Comparison of ENCODE assay signal across 23 cellular contexts in genomic region chr14:51002406-51002984, GRCh38. TPM values are rescaled to one million over a fixed set of nuclear protein-coding genes. Genes with fewer than 3 reads are reported as not detected.
DNase-seq lines count a peak whose midpoint lies in the region; ATAC-seq, FAIRE-seq and TF ChIP-seq lines count a peak whose summit lies in the region.
"Had no signal": no experiment of that assay in that cellular context is flagged by ENCODE, and none has a peak within 500 bp of the region (broad histone marks: within the 10 kb centered on the region; RNA-seq: fewer than 3 reads in every experiment).

No MANE protein-coding gene starts in this region.

- peak overlapping the region; percentile 93 to 98; a peak in 5 of 6 replicates for H3K27ac ChIP-seq in A549
- H3K27ac ChIP-seq: BLaER1 treated with 17β-estradiol and CSF1 and Interleukin-3, amounts not matched to agents 10 nM and 100 nM; GM23248 had no signal

- peak overlapping the region; percentile 5; the same call in 1 of the 3 replicates for H3K4me2 ChIP-seq in A549
- H3K4me2 ChIP-seq: BLaER1 treated with 17β-estradiol and CSF1 and Interleukin-3, amounts not matched to agents 10 nM and 100 nM had no signal

- no peaks in the 10 kb centered on the region for H3K9me3 ChIP-seq in A549
- H3K9me3 ChIP-seq: BLaER1 treated with 17β-estradiol and CSF1 and Interleukin-3, amounts not matched to agents 10 nM and 100 nM had no signal

- no peak overlapping the region for H3K4me3 Mint-ChIP-seq in chondrocyte (ENCODE audit: unreplicated experiment)
- H3K4me3 Mint-ChIP-seq: CD8-positive, alpha-beta T cell had no signal

- H3K4me3 ChIP-seq in A549 = no peak overlapping the region
- H3K4me3 ChIP-seq: BLaER1 treated with 17β-estradiol and CSF1 and Interleukin-3, amounts not matched to agents 10 nM and 100 nM; GM23248 had no signal

- peaks cover 46% of the 10 kb centered on the region for H3K4me1 ChIP-seq in A549

- TF ChIP-seq CTCF in A549 (IDR thresholded peaks at IDR 0.05) (no peak), chondrocyte (IDR thresholded peaks at IDR 0.05) (no peak)

- peaks cover 9% of the 10 kb centered on the region for H3K36me3 Mint-ChIP-seq in chondrocyte (ENCODE audit: low read depth)
- H3K36me3 Mint-ChIP-seq: CD8-positive, alpha-beta T cell had no signal

- peaks cover 50% of the 10 kb centered on the region for H3K4me1 Mint-ChIP-seq in chondrocyte (ENCODE audit: low read depth)

- no peak overlapping the region for H3K27ac Mint-ChIP-seq in chondrocyte (ENCODE audit: unreplicated experiment)
- H3K27ac Mint-ChIP-seq: CD8-positive, alpha-beta T cell had no signal

- CTCF ChIA-PET in A549 (lab: Yijun Ruan, JAX) (interaction anchor here (0.9 to 4.5 kb wide), 2 partner anchors 14 to 48 kb away, joined by 3 to 16 read pairs; no protein-coding TSS in a partner anchor), HEK293T (lab: Yijun Ruan, JAX) (no interaction called here)

- FAIRE-seq in A549 (lab: Jason Lieb, UNC) (peak; percentile 77), HTR-8/SVneo (lab: Jason Lieb, UNC) (no peak)
- FAIRE-seq: D721Med, G401.6 had no signal

- H3K27me3 Mint-ChIP-seq in chondrocyte (ENCODE audit: low read depth) = no peaks in the 10 kb centered on the region

- no peak for TF ChIP-seq POLR2A in A549 (IDR thresholded peaks at IDR 0.05; ENCODE audit: low read length)
- TF ChIP-seq POLR2A in erythroblast (IDR thresholded peaks at IDR 0.05; ENCODE audit: low read length) = no peak

- no peak for ATAC-seq in A549
- ATAC-seq: CD8-positive, alpha-beta T cell; HCT116 had no signal

- TF ChIP-seq EP300 in A549 (IDR thresholded peaks at IDR 0.05) = no peak

- WGBS in A549 (ENCODE audit: missing lambda C conversion rate) = 94% methylated on average over 5 of the region's 5 CpGs

- POLR2A ChIA-PET in A549 (lab: Yijun Ruan, JAX) = no interaction called here
- POLR2A ChIA-PET in HEK293T (lab: Yijun Ruan, JAX) = no interaction called here

- TF ChIP-seq RAD21 in A549 (conservative IDR thresholded peaks at IDR 0.05 in 1 of 2, IDR thresholded peaks at IDR 0.05 in 1 of 2) = no peak

- DNase-seq in A549 (ENCODE audit: low read depth in 1 of 2, low spot score in 1 of 2) (no peak), HEK293T (ENCODE audit: extremely low spot score) (no peak), NCI-H2171 treated with DMSO at 0.1 percent for 48 hours (lab: John Stamatoyannopoulos, UW) (peak; percentile 69), cerebellum (ENCODE audit: low spot score) (peak; percentile 66), chondrocyte (ENCODE audit: low spot score) (no peak), erythroblast (lab: John Stamatoyannopoulos, UW) (no peak), HTR-8/SVneo (ENCODE audit: insufficient read length, low spot score) (no peak)
- DNase-seq: CD8-positive, alpha-beta T cell; DND-41; GM23248; KG1; NCI-H1436; NCI-H2029 treated with DMSO at 0.1 percent for 48 hours; NCI-H226; NCI-H526 treated with DMSO at 0.1 percent for 48 hours; NK-92 treated with Interleukin-12 subunit alpha and Interleukin-12 subunit beta, amount 100 ng/mL, for 24 hours; Right ventricle myocardium superior; SW 1271; T-helper 2 cell had no signal

- H3K9me3 Mint-ChIP-seq in chondrocyte (ENCODE audit: low read depth) = no peaks in the 10 kb centered on the region
- H3K9me3 Mint-ChIP-seq: CD8-positive, alpha-beta T cell had no signal

TF ChIP-seq in A549, 52 proteins besides CTCF, POLR2A, EP300 and RAD21:
- TF ChIP-seq BCL3 (IDR thresholded peaks at IDR 0.05) (no peak), KDM1A (IDR thresholded peaks at IDR 0.05; ENCODE audit: low read depth) (no peak), JUNB (IDR thresholded peaks at IDR 0.05) (no peak), HDAC2 (IDR thresholded peaks at IDR 0.05) (no peak), ZSCAN20 (CRISPR knock-in tag; IDR thresholded peaks at IDR 0.05) (no peak), E2F6 (IDR thresholded peaks at IDR 0.05; ENCODE audit: borderline replicate concordance, low read depth) (no peak), MAX (IDR thresholded peaks at IDR 0.05) (no peak), ZFP36 (IDR thresholded peaks at IDR 0.05; ENCODE audit: borderline replicate concordance, partially characterized antibody) (no peak), MAFK (IDR thresholded peaks at IDR 0.05; ENCODE audit: partially characterized antibody) (no peak), BHLHE40 (IDR thresholded peaks at IDR 0.05; ENCODE audit: low read depth, low read length) (no peak), RCOR1 (IDR thresholded peaks at IDR 0.05; ENCODE audit: low read depth, low read length) (no peak), FOSB (CRISPR knock-in tag; IDR thresholded peaks at IDR 0.05) (no peak), RARB (CRISPR knock-in tag; IDR thresholded peaks at IDR 0.05) (no peak), CBX2 (IDR thresholded peaks at IDR 0.05; ENCODE audit: borderline replicate concordance, low read depth) (no peak), HEYL (CRISPR knock-in tag; IDR thresholded peaks at IDR 0.05) (no peak), CBX8 (IDR thresholded peaks at IDR 0.05) (no peak)

TF ChIP-seq in HEK293T, 16 proteins besides CTCF, POLR2A, EP300 and RAD21:
- TF ChIP-seq PKNOX1 (IDR thresholded peaks at IDR 0.05) = peak; percentile 85
- TF ChIP-seq FOXK2 (IDR thresholded peaks at IDR 0.05) = no peak
- no peak for TF ChIP-seq HDGF (IDR thresholded peaks at IDR 0.05; ENCODE audit: borderline replicate concordance)
- TF ChIP-seq ARNT (IDR thresholded peaks at IDR 0.05) = no peak
- no peak for TF ChIP-seq FOXM1 (IDR thresholded peaks at IDR 0.05; ENCODE audit: borderline replicate concordance)
- no peak for TF ChIP-seq L3MBTL2 (conservative IDR thresholded peaks at IDR 0.05)
- TF ChIP-seq CTBP1 (IDR thresholded peaks at IDR 0.05; ENCODE audit: borderline replicate concordance) = peak; percentile 14; the same call in 1 of the 2 replicates
- no peak for TF ChIP-seq LEF1 (IDR thresholded peaks at IDR 0.05; ENCODE audit: borderline replicate concordance)
- TF ChIP-seq NFRKB (IDR thresholded peaks at IDR 0.05) = no peak
- TF ChIP-seq SP1 (IDR thresholded peaks at IDR 0.05) = no peak
- no peak for TF ChIP-seq ELF4 (IDR thresholded peaks at IDR 0.05)

RNA-seq across cellular contexts. Expression of gene PYGL, which starts 58.2 kb away (rescaled TPM):
- 119 and 122 TPM in 2 replicates for polyA plus RNA-seq in A549 (2011; rRNA removed)
- 85.1 and 98.4 TPM in 2 replicates for polyA plus RNA-seq in A549 (2012; cell fraction: cytosol; rRNA removed)
- 70.7 and 72.6 TPM in 2 replicates for polyA plus RNA-seq in A549 (2012; cell fraction: nucleus; rRNA removed)
- polyA plus RNA-seq in A549 (2017; fragmentation: RNase III; extraction: RNeasy Plus Mini Kit Qiagen cat#74134 plus additional on column Dnase treatment) = 95.9 to 112 TPM (median 112 TPM) in 3 replicates
- 68.2 and 68.9 TPM in 2 replicates for polyA minus RNA-seq in A549 (2011; rRNA and poly(A)+ RNA removed)
- total RNA-seq in cerebellum = 9.9 TPM
- total RNA-seq in chondrocyte = 97.7 to 122 TPM (median 120 TPM) in 3 replicates

Comparison
In these comparisons a context has a peak if more than half of its experiments do, and no peak if none do; other contexts are left out.
1. DNase-seq: peak in NCI-H2171 treated with DMSO at 0.1 percent for 48 hours (single experiment) and cerebellum (single experiment); none in A549 (0 of 2), HEK293T (single experiment), chondrocyte (single experiment), erythroblast (0 of 2) and HTR-8/SVneo (single experiment).